1 cellular context compared by ENCODE assay signal in the genomic region with DNA sequence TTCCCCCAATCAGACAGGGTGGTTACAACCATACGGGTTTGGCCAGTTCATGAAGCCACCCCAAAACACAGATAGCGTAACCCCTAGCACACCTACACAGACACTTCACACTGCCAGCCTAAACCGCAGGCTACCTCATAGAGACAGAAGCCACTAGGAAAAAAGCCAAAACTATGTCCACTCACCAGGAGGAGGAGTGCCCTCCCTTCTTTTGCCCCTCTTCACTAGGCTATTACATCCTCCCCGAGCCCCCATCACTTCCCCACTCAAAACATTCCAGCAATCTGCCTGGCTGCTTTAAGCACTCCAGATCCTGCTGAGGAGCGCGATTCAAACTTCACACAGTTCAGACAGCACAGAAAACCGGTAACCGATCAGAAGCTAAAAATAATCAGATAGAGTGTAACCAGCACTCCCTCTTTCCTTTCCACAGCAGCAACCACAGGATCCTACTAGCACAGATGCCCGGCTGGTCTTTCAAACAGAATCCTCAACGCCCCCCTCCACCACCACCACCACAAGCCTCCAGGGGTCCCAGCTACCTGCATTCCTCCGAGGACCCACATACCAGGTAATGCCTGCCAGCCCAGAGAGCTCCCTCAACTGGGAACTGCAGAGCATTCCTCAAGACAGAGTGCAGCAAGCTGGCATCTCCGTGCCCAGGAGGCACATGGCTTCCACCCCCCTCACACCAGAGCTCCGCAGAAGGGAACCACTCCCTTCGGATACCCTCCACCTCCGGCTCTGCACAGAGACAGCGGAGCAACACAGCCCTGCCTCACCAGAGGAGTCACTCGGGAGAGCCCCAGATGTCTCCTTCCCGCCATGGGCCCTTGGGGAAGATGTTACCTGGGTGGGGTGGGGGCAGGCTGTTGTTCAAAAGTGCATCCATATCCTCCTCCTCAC.
A peak's percentile ranks its signal among the peaks of the same experiment; 100 is the strongest.
TF ChIP-seq lines count a peak whose summit lies in the region.

No MANE protein-coding gene starts in this region.

TF ChIP-seq in IMR-90, 13 proteins besides CTCF, POLR2A, EP300 and RAD21:
- TF ChIP-seq BHLHE40 (IDR thresholded peaks at IDR 0.05; ENCODE audit: low read depth, low read length) (no peak), CHD1 (IDR thresholded peaks at IDR 0.05; ENCODE audit: low read depth, low read length) (no peak), SMC3 (IDR thresholded peaks at IDR 0.05; ENCODE audit: low read depth, low read length) (no peak), NFE2L2 (IDR thresholded peaks at IDR 0.05; ENCODE audit: low read depth, low read length) (no peak), MAFK (IDR thresholded peaks at IDR 0.05; ENCODE audit: low read depth, low read length) (no peak), MXI1 (IDR thresholded peaks at IDR 0.05; ENCODE audit: borderline replicate concordance, low read depth, low read length) (peak; percentile 64; the same call in 1 of the 2 replicates)
- TF ChIP-seq, protein P1, sequence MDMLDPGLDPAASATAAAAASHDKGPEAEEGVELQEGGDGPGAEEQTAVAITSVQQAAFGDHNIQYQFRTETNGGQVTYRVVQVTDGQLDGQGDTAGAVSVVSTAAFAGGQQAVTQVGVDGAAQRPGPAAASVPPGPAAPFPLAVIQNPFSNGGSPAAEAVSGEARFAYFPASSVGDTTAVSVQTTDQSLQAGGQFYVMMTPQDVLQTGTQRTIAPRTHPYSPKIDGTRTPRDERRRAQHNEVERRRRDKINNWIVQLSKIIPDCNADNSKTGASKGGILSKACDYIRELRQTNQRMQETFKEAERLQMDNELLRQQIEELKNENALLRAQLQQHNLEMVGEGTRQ (IDR thresholded peaks at IDR 0.05; ENCODE audit: low read depth, low read length) = no peak
